Comparison of ENCODE assay signal across 28 cellular contexts in genomic region chr2:151978709-151979108, GRCh38.
"Had no signal": no experiment of that assay in that cellular context is flagged by ENCODE, and none has a peak within 500 bp of the region (broad histone marks: within the 10 kb centered on the region; RNA-seq: fewer than 3 reads in every experiment).

No MANE protein-coding gene starts in this region.

- H3K4me3 ChIP-seq: adrenal gland, MG63 had no signal

- H3K27me3 ChIP-seq: adrenal gland, MG63 had no signal

- DNase-seq: activated CD4-positive, alpha-beta memory T cell treated with anti-CD3 and anti-CD28 coated beads, Interleukin-2, amount 10 ng/mL, durations not matched to agents 7 days and 5 days; activated CD4-positive, alpha-beta T cell treated with anti-CD3 and anti-CD28 coated beads for 36 hours; activated CD4-positive, alpha-beta T cell treated with anti-CD3 and anti-CD28 coated beads, Interleukin-2, amount 50 U/mL, for 1 hour; activated CD4-positive, CD25-positive, alpha-beta regulatory T cell; activated CD8-positive, alpha-beta memory T cell treated with anti-CD3 and anti-CD28 coated beads, Interleukin-2, amount 50 U/mL, for 4 hours; activated naive CD4-positive, alpha-beta T cell treated with anti-CD3 and anti-CD28 coated beads, Interleukin-2, amount 50 U/mL, for 16 hours; activated naive CD8-positive, alpha-beta T cell treated with anti-CD3 and anti-CD28 coated beads, Interleukin-2, amount 10 ng/mL, durations not matched to agents 7 days and 5 days; activated T-cell treated with anti-CD3 and anti-CD28 coated beads, Interleukin-2, amount 50 U/mL, for 72 hours; adrenal gland; MG63; MV-4-11; NCI-H1092 treated with DMSO at 0.1 percent for 48 hours; NCI-H1417 treated with DMSO at 0.1 percent for 48 hours; NCI-H1694; NCI-H2029; NCI-H2107; NCI-H2171 treated with DMSO at 0.1 percent for 48 hours; NCI-H226; NCI-H526; NCI-H774; NK-92 treated with Interleukin-12 subunit alpha and Interleukin-12 subunit beta, amount 100 ng/mL, for 24 hours; OCI-M1; SHP77 treated with DMSO at 0.1 percent for 48 hours; T-helper 2 cell; T1000 had no signal

- ATAC-seq: activated CD4-positive, alpha-beta T cell treated with anti-CD3 and anti-CD28 coated beads for 36 hours; activated T-cell treated with anti-CD3 and anti-CD28 coated beads, Interleukin-2, amount 50 U/mL, for 72 hours; Panc1 had no signal

- H3K36me3 Mint-ChIP-seq: activated naive CD8-positive, alpha-beta T cell treated with anti-CD3 and anti-CD28 coated beads, Interleukin-2, amount 10 ng/mL, durations not matched to agents 7 days and 5 days had no signal

- H3K9me3 Mint-ChIP-seq: activated T-helper 2 cell treated with anti-CD3 and anti-CD28 coated beads, Interferon-gamma antibody, Interleukin-2, Interleukin-4, amounts not matched to agents 10 μg/mL and 5 μg/mL and 100 μg/mL, durations not matched to agents 14 hours and 24 hours and 36 hours had no signal

- H3K9me3 ChIP-seq: adrenal gland, MG63 had no signal

- H3K36me3 ChIP-seq: adrenal gland, MG63 had no signal

- H3K27me3 Mint-ChIP-seq: activated CD4-positive, alpha-beta T cell treated with anti-CD3 and anti-CD28 coated beads for 36 hours had no signal

- H3K27ac ChIP-seq: adrenal gland, VCaP had no signal

- H3K4me3 Mint-ChIP-seq: activated CD4-positive, alpha-beta memory T cell treated with anti-CD3 and anti-CD28 coated beads, Interleukin-2, amount 10 ng/mL, durations not matched to agents 7 days and 5 days; activated CD4-positive, alpha-beta T cell treated with anti-CD3 and anti-CD28 coated beads for 36 hours; activated naive CD8-positive, alpha-beta T cell treated with anti-CD3 and anti-CD28 coated beads, Interleukin-2, amount 10 ng/mL, durations not matched to agents 7 days and 5 days; activated T-cell treated with anti-CD3 and anti-CD28 coated beads, Interleukin-2, amount 50 U/mL, for 72 hours had no signal

- H3K27ac Mint-ChIP-seq: activated CD4-positive, alpha-beta memory T cell treated with anti-CD3 and anti-CD28 coated beads, Interleukin-2, amount 10 ng/mL, durations not matched to agents 7 days and 5 days; activated CD4-positive, alpha-beta T cell treated with anti-CD3 and anti-CD28 coated beads for 36 hours; activated naive CD8-positive, alpha-beta T cell treated with anti-CD3 and anti-CD28 coated beads, Interleukin-2, amount 10 ng/mL, durations not matched to agents 7 days and 5 days; activated T-cell treated with anti-CD3 and anti-CD28 coated beads, Interleukin-2, amount 50 U/mL, for 72 hours; activated T-helper 2 cell treated with anti-CD3 and anti-CD28 coated beads, Interferon-gamma antibody, Interleukin-2, Interleukin-4, amounts not matched to agents 10 μg/mL and 5 μg/mL and 100 μg/mL, durations not matched to agents 14 hours and 24 hours and 36 hours had no signal
